ENCODE assay signal across 7 cellular contexts in the genomic region with DNA sequence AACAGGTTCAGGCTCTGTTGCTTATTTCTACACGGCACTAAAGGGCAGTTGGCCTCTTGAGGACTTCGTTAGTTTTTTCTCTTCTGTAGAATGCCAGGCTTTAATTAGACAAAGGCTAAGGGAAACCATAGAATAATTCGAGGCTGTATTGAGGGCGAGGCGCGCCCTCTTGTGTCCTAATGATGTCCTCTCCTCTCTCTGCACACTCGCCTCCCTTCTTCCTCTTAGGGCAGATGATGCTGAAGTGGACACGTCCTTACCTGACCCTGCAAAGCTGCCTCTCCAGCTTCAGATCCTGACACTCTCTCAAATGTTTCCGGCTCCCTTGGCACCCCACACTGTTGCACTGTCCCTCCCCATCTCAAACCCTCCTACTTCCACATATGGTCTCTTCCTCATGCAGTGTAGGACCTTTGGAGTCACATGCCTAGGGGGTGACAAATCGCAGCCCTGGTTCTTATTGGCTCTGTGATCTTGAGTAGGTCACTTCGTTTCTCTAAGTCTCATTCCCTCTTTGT. TPM values are rescaled to one million over a fixed set of nuclear protein-coding genes. Genes with fewer than 3 reads are reported as not detected.
DNase-seq lines count a peak whose midpoint lies in the region; ATAC-seq, FAIRE-seq and TF ChIP-seq lines count a peak whose summit lies in the region.

No MANE protein-coding gene starts in this region.

- H3K27ac ChIP-seq in Peyer's patch: peak overlapping the region in 2 of 4 donors; percentile 21 to 70
- peak overlapping the region; percentile 32 to 52 for H3K27ac ChIP-seq in thoracic aorta

- H3K4me3 ChIP-seq in LNCaP clone FGC (ENCODE audit: low read depth, low read length) (no peak overlapping the region), Peyer's patch (no peak overlapping the region), foreskin fibroblast (ENCODE audit: low read depth in 1 of 2, low read length in 2 of 2) (no peak overlapping the region), thoracic aorta (no peak overlapping the region)

- no peak for TF ChIP-seq POLR2A in GM12891 (IDR thresholded peaks at IDR 0.05; ENCODE audit: low read depth, low read length)
- TF ChIP-seq POLR2A in Peyer's patch (IDR thresholded peaks at IDR 0.05): no peak

- H3K36me3 ChIP-seq in Peyer's patch: no peaks in the 10 kb centered on the region
- H3K36me3 ChIP-seq in thoracic aorta: no peaks in the 10 kb centered on the region

- ATAC-seq in thoracic aorta (ENCODE audit: insufficient number of reproducible peaks, low FRiP score, low read depth): no peak

- H3K27me3 ChIP-seq in Peyer's patch: no peaks in the 10 kb centered on the region
- no peaks in the 10 kb centered on the region for H3K27me3 ChIP-seq in thoracic aorta (replicated peaks; ENCODE audit: insufficient read depth)

- H3K9me3 ChIP-seq in Peyer's patch (no peaks in the 10 kb centered on the region), thoracic aorta (no peaks in the 10 kb centered on the region)

- FAIRE-seq in GM12891 (lab: Jason Lieb, UNC): peak; percentile 89

- peaks cover 0 to 25% (median 1%) of the 10 kb centered on the region in 4 donors for H3K4me1 ChIP-seq in Peyer's patch
- peaks cover 10 to 49% of the 10 kb centered on the region in 2 donors for H3K4me1 ChIP-seq in thoracic aorta (ENCODE audit: control insufficient read depth in 1 of 2, low read depth in 2 of 2)

- TF ChIP-seq CTCF in LNCaP clone FGC (IDR thresholded peaks at IDR 0.05; ENCODE audit: control insufficient read depth, extremely low read depth, insufficient read depth) (peak; percentile 93), Peyer's patch (IDR thresholded peaks at IDR 0.05) (peak; percentile 59 to 82 (median 75)), foreskin fibroblast (IDR thresholded peaks at IDR 0.05; ENCODE audit: low read depth, low read length) (peak; percentile 75), thoracic aorta (IDR thresholded peaks at IDR 0.05) (peak; percentile 80)

- peak; percentile 48 for DNase-seq in GM12891 (ENCODE audit: insufficient read length, low spot score)
- peak; percentile 79 for DNase-seq in LNCaP clone FGC (ENCODE audit: low read depth)
- DNase-seq in Peyer's patch: peak; percentile 67 to 90 (median 78)
- DNase-seq in activated T-helper 9 cell treated with anti-CD3 and anti-CD28 coated beads, Interleukin-2, amount 50 U/mL, for 16 hours (ENCODE audit: low read depth): peak; percentile 26
- DNase-seq in foreskin fibroblast: peak; percentile 91 to 96
- DNase-seq in nucleus accumbens (lab: John Stamatoyannopoulos, UW): peak in 52 of 56 donors; percentile 17 to 90 (median 64)
- peak; percentile 46 for DNase-seq in thoracic aorta (ENCODE audit: low spot score)

TF ChIP-seq in GM12891, 5 proteins besides CTCF, POLR2A, EP300 and RAD21:
- no peak for TF ChIP-seq SPI1 (IDR thresholded peaks at IDR 0.05; ENCODE audit: low read depth, low read length)
- no peak for TF ChIP-seq POU2F2 (IDR thresholded peaks at IDR 0.05; ENCODE audit: low read depth, low read length)
- no peak for TF ChIP-seq TAF1 (IDR thresholded peaks at IDR 0.05; ENCODE audit: low read depth, low read length)
- TF ChIP-seq POLR2AphosphoS5 (IDR thresholded peaks at IDR 0.05; ENCODE audit: low read depth, low read length): no peak
- no peak for TF ChIP-seq PAX5 (IDR thresholded peaks at IDR 0.05; ENCODE audit: insufficient read depth, low read length, severe bottlenecking)

RNA-seq across cellular contexts. Expression of a gene that starts 1.9 kb away (rescaled TPM):
- 0.90 TPM for polyA plus RNA-seq in GM12891 (2012; ENCODE audit: low read depth, missing spikeins)
- 1 to 10 TPM; 7.5 to 8.3 (median 7.6) TPM for total RNA-seq in Peyer's patch
- 10 to 100 TPM in 1 of 2 donors, 1 to 10 TPM in 1; 7.6 to 15.4 TPM for total RNA-seq in thoracic aorta

RNA-seq across cellular contexts. Expression of a gene that starts 39.7 kb away (rescaled TPM):
- polyA plus RNA-seq in GM12891 (2012; ENCODE audit: low read depth, missing spikeins): 12.1 TPM
- 10 to 100 TPM; 50.3 to 71.1 (median 65.9) TPM for total RNA-seq in Peyer's patch
- total RNA-seq in thoracic aorta: 100 to 1,000 TPM; 174 to 238 TPM

Comparison
In these comparisons a context has a peak if more than half of its experiments do, and no peak if none do; other contexts are left out.
1. DNase-seq: peak in every context shown above with its lines; median percentile 94 in foreskin fibroblast; 79 in LNCaP clone FGC; 78 in Peyer's patch; 64 in nucleus accumbens; 48 in GM12891; 46 in thoracic aorta; 26 in activated T-helper 9 cell treated with anti-CD3 and anti-CD28 coated beads, Interleukin-2, amount 50 U/mL, for 16 hours.